1 cellular context compared by ENCODE assay signal in the genomic region with DNA sequence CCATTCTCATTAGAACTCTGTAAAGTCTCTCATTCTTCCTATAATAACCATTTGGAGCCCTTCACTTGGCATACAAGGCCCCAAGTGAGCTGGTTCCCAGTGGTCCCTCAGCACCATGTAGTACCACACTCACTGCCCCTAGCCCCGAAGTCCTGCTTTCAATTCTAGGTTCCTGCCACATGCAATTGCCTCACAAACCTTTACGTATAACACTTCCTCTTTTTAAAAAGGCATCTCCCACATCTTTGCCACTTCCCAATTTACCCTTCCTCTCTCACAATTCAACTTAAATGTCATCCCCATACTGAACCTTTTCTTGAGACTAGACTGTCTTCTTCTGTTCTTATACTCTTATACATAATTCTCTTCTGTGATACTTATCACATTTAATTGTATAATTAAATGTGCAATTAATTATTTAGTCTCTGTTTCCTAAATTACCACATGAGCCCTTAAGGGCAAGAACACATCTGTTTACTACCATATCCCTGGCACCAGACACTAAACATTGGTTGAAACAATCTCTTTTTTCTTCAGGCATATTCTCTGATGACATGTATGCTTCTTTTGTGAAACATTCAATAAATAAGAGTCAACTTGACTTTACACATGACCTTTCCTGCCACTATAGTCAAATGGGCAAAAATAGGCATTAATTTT.
TF ChIP-seq lines count a peak whose summit lies in the region.

No MANE protein-coding gene starts in this region.

TF ChIP-seq in HepG2, 621 proteins besides CTCF, POLR2A, EP300 and RAD21 (continued from another document):
- TF ChIP-seq, protein P1, sequence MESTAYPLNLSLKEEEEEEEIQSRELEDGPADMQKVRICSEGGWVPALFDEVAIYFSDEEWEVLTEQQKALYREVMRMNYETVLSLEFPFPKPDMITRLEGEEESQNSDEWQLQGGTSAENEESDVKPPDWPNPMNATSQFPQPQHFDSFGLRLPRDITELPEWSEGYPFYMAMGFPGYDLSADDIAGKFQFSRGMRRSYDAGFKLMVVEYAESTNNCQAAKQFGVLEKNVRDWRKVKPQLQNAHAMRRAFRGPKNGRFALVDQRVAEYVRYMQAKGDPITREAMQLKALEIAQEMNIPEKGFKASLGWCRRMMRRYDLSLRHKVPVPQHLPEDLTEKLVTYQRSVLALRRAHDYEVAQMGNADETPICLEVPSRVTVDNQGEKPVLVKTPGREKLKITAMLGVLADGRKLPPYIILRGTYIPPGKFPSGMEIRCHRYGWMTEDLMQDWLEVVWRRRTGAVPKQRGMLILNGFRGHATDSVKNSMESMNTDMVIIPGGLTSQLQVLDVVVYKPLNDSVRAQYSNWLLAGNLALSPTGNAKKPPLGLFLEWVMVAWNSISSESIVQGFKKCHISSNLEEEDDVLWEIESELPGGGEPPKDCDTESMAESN (CRISPR knock-in tag; conservative IDR thresholded peaks at IDR 0.05) = no peak
- TF ChIP-seq JUN (CRISPR knock-in tag; IDR thresholded peaks at IDR 0.05) (no peak), ZNF34 (CRISPR knock-in tag; IDR thresholded peaks at IDR 0.05; ENCODE audit: borderline replicate concordance) (no peak), GTF2F1 (IDR thresholded peaks at IDR 0.05; ENCODE audit: low read length) (no peak), ZNF614 (CRISPR knock-in tag; IDR thresholded peaks at IDR 0.05; ENCODE audit: borderline replicate concordance) (no peak), ETV5 (CRISPR knock-in tag; IDR thresholded peaks at IDR 0.05; ENCODE audit: borderline replicate concordance) (no peak), ZSCAN21 (CRISPR knock-in tag; IDR thresholded peaks at IDR 0.05; ENCODE audit: borderline replicate concordance) (no peak), ZNF629 (CRISPR knock-in tag; conservative IDR thresholded peaks at IDR 0.05) (no peak)
- TF ChIP-seq, protein P2, sequence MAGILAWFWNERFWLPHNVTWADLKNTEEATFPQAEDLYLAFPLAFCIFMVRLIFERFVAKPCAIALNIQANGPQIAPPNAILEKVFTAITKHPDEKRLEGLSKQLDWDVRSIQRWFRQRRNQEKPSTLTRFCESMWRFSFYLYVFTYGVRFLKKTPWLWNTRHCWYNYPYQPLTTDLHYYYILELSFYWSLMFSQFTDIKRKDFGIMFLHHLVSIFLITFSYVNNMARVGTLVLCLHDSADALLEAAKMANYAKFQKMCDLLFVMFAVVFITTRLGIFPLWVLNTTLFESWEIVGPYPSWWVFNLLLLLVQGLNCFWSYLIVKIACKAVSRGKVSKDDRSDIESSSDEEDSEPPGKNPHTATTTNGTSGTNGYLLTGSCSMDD (CRISPR knock-in tag; IDR thresholded peaks at IDR 0.05) = no peak
- TF ChIP-seq, protein P3, sequence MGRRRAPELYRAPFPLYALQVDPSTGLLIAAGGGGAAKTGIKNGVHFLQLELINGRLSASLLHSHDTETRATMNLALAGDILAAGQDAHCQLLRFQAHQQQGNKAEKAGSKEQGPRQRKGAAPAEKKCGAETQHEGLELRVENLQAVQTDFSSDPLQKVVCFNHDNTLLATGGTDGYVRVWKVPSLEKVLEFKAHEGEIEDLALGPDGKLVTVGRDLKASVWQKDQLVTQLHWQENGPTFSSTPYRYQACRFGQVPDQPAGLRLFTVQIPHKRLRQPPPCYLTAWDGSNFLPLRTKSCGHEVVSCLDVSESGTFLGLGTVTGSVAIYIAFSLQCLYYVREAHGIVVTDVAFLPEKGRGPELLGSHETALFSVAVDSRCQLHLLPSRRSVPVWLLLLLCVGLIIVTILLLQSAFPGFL (CRISPR knock-in tag; IDR thresholded peaks at IDR 0.05) = no peak
TF ChIP-seq in HepG2: peak in this region for 0.
